Comparison of ENCODE assay signal across 1 cellular context in the genomic region with DNA sequence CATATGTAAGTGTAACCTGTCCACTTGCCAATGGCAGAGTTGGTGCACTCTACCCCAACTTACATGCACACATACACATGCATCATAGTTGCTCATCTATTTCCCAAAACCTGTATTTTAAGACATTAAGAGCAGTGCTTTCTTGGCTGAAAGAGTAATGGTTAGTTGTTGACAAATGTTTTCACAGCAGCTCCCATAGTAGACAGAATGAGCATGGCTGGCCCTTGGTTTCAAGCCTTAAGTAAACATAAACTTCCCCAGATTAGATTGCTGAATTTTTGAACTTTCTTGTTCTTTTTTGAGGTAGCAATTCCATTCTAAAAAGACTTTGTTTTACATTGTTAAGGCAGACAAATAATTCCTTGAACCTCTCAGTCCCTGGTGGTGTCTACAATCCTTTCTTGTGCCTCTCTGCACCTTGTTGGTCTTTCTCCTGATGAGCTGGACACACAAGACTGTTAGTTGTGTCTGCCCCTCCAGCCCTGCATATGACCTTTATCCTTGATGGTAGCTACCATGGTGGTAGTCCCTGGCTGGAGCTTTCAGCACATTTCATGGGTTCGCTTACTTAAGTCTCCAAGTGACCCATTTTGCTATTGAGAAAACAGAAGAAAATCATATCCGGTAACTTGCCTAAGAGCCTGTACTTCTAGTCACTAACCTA.
A peak's percentile ranks its signal among the peaks of the same experiment; 100 is the strongest.
TF ChIP-seq lines count a peak whose summit lies in the region.

No MANE protein-coding gene starts in this region.

TF ChIP-seq in HepG2, 621 proteins besides CTCF, POLR2A, EP300 and RAD21 (continued from another document and continues in another):
- no peak for TF ChIP-seq PLSCR1 (CRISPR knock-in tag; IDR thresholded peaks at IDR 0.05; ENCODE audit: borderline replicate concordance)
- TF ChIP-seq ZNF776 (CRISPR knock-in tag; IDR thresholded peaks at IDR 0.05), result no peak
- TF ChIP-seq MAFK (conservative IDR thresholded peaks at IDR 0.05 in 1 of 2, IDR thresholded peaks at IDR 0.05 in 1 of 2; ENCODE audit: low read length in 2 of 2), result no peak
- TF ChIP-seq POGZ (CRISPR knock-in tag; IDR thresholded peaks at IDR 0.05), result 0 out of 2 replicates have a peak, but pooled peaks have one; percentile 29
- no peak for TF ChIP-seq ZBTB40 (IDR thresholded peaks at IDR 0.05)
- no peak for TF ChIP-seq ZBTB40 (CRISPR knock-in tag; IDR thresholded peaks at IDR 0.05)
- TF ChIP-seq REL (CRISPR knock-in tag; conservative IDR thresholded peaks at IDR 0.05), result no peak
- TF ChIP-seq NR2F6 (IDR thresholded peaks at IDR 0.05), result no peak; the same call in 1 of the 2 replicates
- TF ChIP-seq NR2F6 (CRISPR knock-in tag; IDR thresholded peaks at IDR 0.05), result peak; percentile 16; the same call in 1 of the 2 replicates
- no peak for TF ChIP-seq GLMP (CRISPR knock-in tag; IDR thresholded peaks at IDR 0.05; ENCODE audit: borderline replicate concordance)
- TF ChIP-seq, protein P1, sequence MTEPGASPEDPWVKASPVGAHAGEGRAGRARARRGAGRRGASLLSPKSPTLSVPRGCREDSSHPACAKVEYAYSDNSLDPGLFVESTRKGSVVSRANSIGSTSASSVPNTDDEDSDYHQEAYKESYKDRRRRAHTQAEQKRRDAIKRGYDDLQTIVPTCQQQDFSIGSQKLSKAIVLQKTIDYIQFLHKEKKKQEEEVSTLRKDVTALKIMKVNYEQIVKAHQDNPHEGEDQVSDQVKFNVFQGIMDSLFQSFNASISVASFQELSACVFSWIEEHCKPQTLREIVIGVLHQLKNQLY (CRISPR knock-in tag; IDR thresholded peaks at IDR 0.05), result peak; percentile 23; the same call in 1 of the 2 replicates
- TF ChIP-seq, protein P2, sequence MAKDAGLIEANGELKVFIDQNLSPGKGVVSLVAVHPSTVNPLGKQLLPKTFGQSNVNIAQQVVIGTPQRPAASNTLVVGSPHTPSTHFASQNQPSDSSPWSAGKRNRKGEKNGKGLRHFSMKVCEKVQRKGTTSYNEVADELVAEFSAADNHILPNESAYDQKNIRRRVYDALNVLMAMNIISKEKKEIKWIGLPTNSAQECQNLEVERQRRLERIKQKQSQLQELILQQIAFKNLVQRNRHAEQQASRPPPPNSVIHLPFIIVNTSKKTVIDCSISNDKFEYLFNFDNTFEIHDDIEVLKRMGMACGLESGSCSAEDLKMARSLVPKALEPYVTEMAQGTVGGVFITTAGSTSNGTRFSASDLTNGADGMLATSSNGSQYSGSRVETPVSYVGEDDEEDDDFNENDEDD (CRISPR knock-in tag; IDR thresholded peaks at IDR 0.05; ENCODE audit: borderline replicate concordance), result no peak
- no peak for TF ChIP-seq ZC3H4 (CRISPR knock-in tag; IDR thresholded peaks at IDR 0.05; ENCODE audit: borderline replicate concordance)
- TF ChIP-seq GATAD1 (CRISPR knock-in tag; IDR thresholded peaks at IDR 0.05), result no peak
- no peak for TF ChIP-seq ZKSCAN8 (CRISPR knock-in tag; IDR thresholded peaks at IDR 0.05; ENCODE audit: borderline replicate concordance)
- TF ChIP-seq ZFP90 (CRISPR knock-in tag; IDR thresholded peaks at IDR 0.05; ENCODE audit: borderline replicate concordance), result no peak
- TF ChIP-seq KDM4B (CRISPR knock-in tag; IDR thresholded peaks at IDR 0.05), result no peak
- TF ChIP-seq STAG1 (CRISPR knock-in tag; IDR thresholded peaks at IDR 0.05), result no peak
- peak; percentile 19 for TF ChIP-seq YY1 (IDR thresholded peaks at IDR 0.05; ENCODE audit: insufficient read depth, insufficient replicate concordance, low read depth, low read length)
- TF ChIP-seq ZNF598 (CRISPR knock-in tag; IDR thresholded peaks at IDR 0.05; ENCODE audit: borderline replicate concordance), result no peak
- no peak for TF ChIP-seq ZNF75D (CRISPR knock-in tag; IDR thresholded peaks at IDR 0.05; ENCODE audit: borderline replicate concordance)
- TF ChIP-seq KLF9 (CRISPR knock-in tag; IDR thresholded peaks at IDR 0.05; ENCODE audit: low read depth), result no peak
- TF ChIP-seq RARA (CRISPR knock-in tag; IDR thresholded peaks at IDR 0.05), result peak; percentile 26; the same call in 1 of the 2 replicates
- TF ChIP-seq NFATC3 (CRISPR knock-in tag; IDR thresholded peaks at IDR 0.05), result no peak
- TF ChIP-seq YEATS4 (CRISPR knock-in tag; IDR thresholded peaks at IDR 0.05; ENCODE audit: borderline replicate concordance), result no peak
- TF ChIP-seq KMT2A (CRISPR knock-in tag; IDR thresholded peaks at IDR 0.05), result no peak
- no peak for TF ChIP-seq ZNF136 (CRISPR knock-in tag; IDR thresholded peaks at IDR 0.05; ENCODE audit: low read depth)
- TF ChIP-seq ZNF740 (CRISPR knock-in tag; IDR thresholded peaks at IDR 0.05), result no peak
- TF ChIP-seq IRX3 (CRISPR knock-in tag; IDR thresholded peaks at IDR 0.05; ENCODE audit: borderline replicate concordance, low read depth), result no peak
- TF ChIP-seq ZBTB43 (CRISPR knock-in tag; conservative IDR thresholded peaks at IDR 0.05), result no peak
- no peak for TF ChIP-seq ZNF225 (CRISPR knock-in tag; IDR thresholded peaks at IDR 0.05)
- 0 out of 2 replicates have a peak, but pooled peaks have one; percentile 14 for TF ChIP-seq HDAC2 (CRISPR knock-in tag; IDR thresholded peaks at IDR 0.05)
- TF ChIP-seq CC2D1A (CRISPR knock-in tag; IDR thresholded peaks at IDR 0.05), result no peak
- TF ChIP-seq HDAC6 (IDR thresholded peaks at IDR 0.05; ENCODE audit: low read depth, low read length), result no peak
- no peak for TF ChIP-seq HCFC1 (IDR thresholded peaks at IDR 0.05; ENCODE audit: low read depth, low read length)
- no peak for TF ChIP-seq KLF6 (CRISPR knock-in tag; IDR thresholded peaks at IDR 0.05)
- TF ChIP-seq ZNF703 (CRISPR knock-in tag; IDR thresholded peaks at IDR 0.05; ENCODE audit: borderline replicate concordance), result no peak
- no peak for TF ChIP-seq EHMT2 (IDR thresholded peaks at IDR 0.05; ENCODE audit: borderline replicate concordance, low read depth, low read length)
- no peak for TF ChIP-seq ZNF83 (CRISPR knock-in tag; IDR thresholded peaks at IDR 0.05; ENCODE audit: borderline replicate concordance)
- TF ChIP-seq ZNF777 (CRISPR knock-in tag; IDR thresholded peaks at IDR 0.05), result no peak
- TF ChIP-seq LCORL (IDR thresholded peaks at IDR 0.05), result no peak
- TF ChIP-seq LCORL (CRISPR knock-in tag; IDR thresholded peaks at IDR 0.05), result no peak
- TF ChIP-seq SNAPC2 (CRISPR knock-in tag; IDR thresholded peaks at IDR 0.05), result no peak
- no peak for TF ChIP-seq NRL (CRISPR knock-in tag; IDR thresholded peaks at IDR 0.05; ENCODE audit: borderline replicate concordance)
- TF ChIP-seq, protein P3, sequence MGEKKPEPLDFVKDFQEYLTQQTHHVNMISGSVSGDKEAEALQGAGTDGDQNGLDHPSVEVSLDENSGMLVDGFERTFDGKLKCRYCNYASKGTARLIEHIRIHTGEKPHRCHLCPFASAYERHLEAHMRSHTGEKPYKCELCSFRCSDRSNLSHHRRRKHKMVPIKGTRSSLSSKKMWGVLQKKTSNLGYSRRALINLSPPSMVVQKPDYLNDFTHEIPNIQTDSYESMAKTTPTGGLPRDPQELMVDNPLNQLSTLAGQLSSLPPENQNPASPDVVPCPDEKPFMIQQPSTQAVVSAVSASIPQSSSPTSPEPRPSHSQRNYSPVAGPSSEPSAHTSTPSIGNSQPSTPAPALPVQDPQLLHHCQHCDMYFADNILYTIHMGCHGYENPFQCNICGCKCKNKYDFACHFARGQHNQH (CRISPR knock-in tag; IDR thresholded peaks at IDR 0.05), result no peak
- 0 out of 2 replicates have a peak, but pooled peaks have one; percentile 20 for TF ChIP-seq HMG20A (CRISPR knock-in tag; IDR thresholded peaks at IDR 0.05; ENCODE audit: borderline replicate concordance)
- TF ChIP-seq KLF13 (CRISPR knock-in tag; IDR thresholded peaks at IDR 0.05), result no peak
- no peak for TF ChIP-seq DBP (CRISPR knock-in tag; IDR thresholded peaks at IDR 0.05; ENCODE audit: not compliant biosample characterization)
- no peak for TF ChIP-seq NCOR1 (IDR thresholded peaks at IDR 0.05; ENCODE audit: borderline replicate concordance, low read length)
- no peak for TF ChIP-seq ZNF709 (CRISPR knock-in tag; IDR thresholded peaks at IDR 0.05)
- TF ChIP-seq SMAD1 (CRISPR knock-in tag; IDR thresholded peaks at IDR 0.05; ENCODE audit: borderline replicate concordance, low read depth), result no peak
- TF ChIP-seq ZNF788 (CRISPR knock-in tag; IDR thresholded peaks at IDR 0.05; ENCODE audit: borderline replicate concordance), result no peak
- no peak for TF ChIP-seq ZBTB42 (CRISPR knock-in tag; IDR thresholded peaks at IDR 0.05)
